ENCODE assay signal across 14 cellular contexts in genomic region chr4:26854701-26855100, GRCh38.
"Had no signal": no experiment of that assay in that cellular context is flagged by ENCODE, and none has a peak within 500 bp of the region (broad histone marks: within the 10 kb centered on the region; RNA-seq: fewer than 3 reads in every experiment).

No MANE protein-coding gene starts in this region.

- H3K4me3 Mint-ChIP-seq: activated naive CD4-positive, alpha-beta T cell treated with anti-CD3 and anti-CD28 coated beads for 36 hours; activated naive CD8-positive, alpha-beta T cell treated with anti-CD3 and anti-CD28 coated beads, Interleukin-2, amount 50 U/mL, for 24 hours; activated T-helper 17 cell treated with anti-CD3 and anti-CD28 coated beads, Interleukin-2, amount 50 U/mL, for 72 hours had no signal

- ATAC-seq: activated naive CD8-positive, alpha-beta T cell treated with anti-CD3 and anti-CD28 coated beads, Interleukin-2, amount 50 U/mL, for 24 hours; activated T-helper 17 cell treated with anti-CD3 and anti-CD28 coated beads, Interleukin-2, amount 50 U/mL, for 72 hours; left lobe of liver had no signal

- H3K27me3 Mint-ChIP-seq: activated naive CD8-positive, alpha-beta T cell treated with anti-CD3 and anti-CD28 coated beads, Interleukin-2, amount 50 U/mL, for 24 hours; activated T-helper 17 cell treated with anti-CD3 and anti-CD28 coated beads, Interleukin-2, amount 50 U/mL, for 72 hours had no signal

- DNase-seq: activated CD4-positive, alpha-beta T cell treated with anti-CD3 and anti-CD28 coated beads, Interleukin-2, amount 50 U/mL, for 48 hours; activated naive CD4-positive, alpha-beta T cell treated with anti-CD3 and anti-CD28 coated beads for 36 hours; activated naive CD8-positive, alpha-beta T cell treated with anti-CD3 and anti-CD28 coated beads, Interleukin-2, amount 50 U/mL, for 24 hours; aorta; cortex of kidney; effector memory CD4-positive, alpha-beta T cell; foreskin fibroblast; hippocampal formation; midbrain; stimulated activated CD4-positive, alpha-beta T cell treated with anti-CD3 and anti-CD28 coated beads, Interleukin-1b, Interleukin-23, amount 100 ng/mL, for 48 hours; thyroid gland had no signal

- H3K9me3 Mint-ChIP-seq: activated naive CD4-positive, alpha-beta T cell treated with anti-CD3 and anti-CD28 coated beads for 36 hours; activated naive CD8-positive, alpha-beta T cell treated with anti-CD3 and anti-CD28 coated beads, Interleukin-2, amount 50 U/mL, for 24 hours; activated T-helper 17 cell treated with anti-CD3 and anti-CD28 coated beads, Interleukin-2, amount 50 U/mL, for 72 hours; neural crest cell had no signal

- H3K27ac Mint-ChIP-seq: activated naive CD4-positive, alpha-beta T cell treated with anti-CD3 and anti-CD28 coated beads for 36 hours; activated naive CD8-positive, alpha-beta T cell treated with anti-CD3 and anti-CD28 coated beads, Interleukin-2, amount 50 U/mL, for 24 hours; activated T-helper 17 cell treated with anti-CD3 and anti-CD28 coated beads, Interleukin-2, amount 50 U/mL, for 72 hours had no signal
